8 cellular contexts compared by ENCODE assay signal in genomic region chr10:83991986-83992753, GRCh38.
A peak's percentile ranks its signal among the peaks of the same experiment; 100 is the strongest.
DNase-seq lines count a peak whose midpoint lies in the region; ATAC-seq, FAIRE-seq and TF ChIP-seq lines count a peak whose summit lies in the region.

No MANE protein-coding gene starts in this region.

- no peak for TF ChIP-seq POLR2A in K562 (conservative IDR thresholded peaks at IDR 0.05)

- H3K36me3 ChIP-seq in K562 (ENCODE audit: control insufficient read depth, insufficient read depth, low read length) (no peaks in the 10 kb centered on the region), small intestine (ENCODE audit: control insufficient read depth in 2 of 2, insufficient read depth in 2 of 2, low read length in 2 of 2) (no peaks in the 10 kb centered on the region)

- FAIRE-seq in K562 (lab: Jason Lieb, UNC) (peak; percentile 85), small intestine (lab: Jason Lieb, UNC) (no peak)

- BruUV-seq in K562 (replicated peaks; lab: Mats Ljungman, UMichigan), result no TSS peak

- H3K9ac ChIP-seq in K562 (ENCODE audit: insufficient read depth in 1 of 2, low read depth in 2 of 2, low read length in 2 of 2), result no peak overlapping the region

- peak; percentile 58 to 65 (median 61) for TF ChIP-seq CTCF in K562 (IDR thresholded peaks at IDR 0.05 in 2 of 3, conservative IDR thresholded peaks at IDR 0.05 in 1 of 3; ENCODE audit: insufficient read depth in 2 of 3, low read depth in 1 of 3, low read length in 3 of 3)

- no peaks in the 10 kb centered on the region for H3K27me3 ChIP-seq in K562 (ENCODE audit: control insufficient read depth in 2 of 2, insufficient read depth in 2 of 2, low read length in 2 of 2)
- H3K27me3 ChIP-seq in small intestine (ENCODE audit: control insufficient read depth in 2 of 2, insufficient read depth in 2 of 2, low read length in 2 of 2), result no peaks in the 10 kb centered on the region

- ATAC-seq in GM19372 (IDR thresholded peaks at IDR 0.05; ENCODE audit: low read depth, unreplicated experiment) (peak; percentile 49), K562 (peak; percentile 95), GM21447 (IDR thresholded peaks at IDR 0.05; ENCODE audit: unreplicated experiment) (no peak)

- H3K4me3 ChIP-seq in K562 (no peak overlapping the region), small intestine (ENCODE audit: low read depth in 1 of 2, low read length in 2 of 2) (no peak overlapping the region)

- WGBS in K562 (ENCODE audit: insufficient coverage, low coverage, missing lambda C conversion rate), result 2% methylated on average over 7 of the region's 7 CpGs
- WGBS in small intestine, 3 donors, result 50 to 53% (median 52%) methylated on average over 7 of the region's 7 CpGs

- peak; percentile 8 for DNase-seq in DMS 273 treated with DMSO at 0.1 percent for 48 hours (lab: John Stamatoyannopoulos, UW)
- peak; percentile 35 to 45 for DNase-seq in Kasumi-1 (lab: John Stamatoyannopoulos, UW)
- peak; percentile 44 to 60 (median 58) for DNase-seq in K562 (ENCODE audit: extremely low read depth in 1 of 4, low spot score in 3 of 4)
- DNase-seq in small intestine, result peak; percentile 31
- no peak for DNase-seq in HPDE6-E6E7 (ENCODE audit: extremely low spot score)
- no peak for DNase-seq in effector CD4-positive, alpha-beta T cell

- peak overlapping the region; percentile 27; the same call in 1 of the 2 replicates for H2AFZ ChIP-seq in K562 (ENCODE audit: low read depth, low read length)

- no peaks in the 10 kb centered on the region for H3K9me1 ChIP-seq in K562 (ENCODE audit: control insufficient read depth, insufficient read depth, low read length)

- H3K4me2 ChIP-seq in K562 (ENCODE audit: insufficient read depth, low read length), result no peak overlapping the region

- CTCF ChIA-PET in K562 (lab: Yijun Ruan, JAX; ENCODE audit: low intra/inter-chr PET ratio), result no interaction called here

- no peaks in the 10 kb centered on the region; a peak in 1 of 5 replicates for H3K4me1 ChIP-seq in K562 (replicated peaks in 1 of 2; ENCODE audit: control insufficient read depth in 2 of 2, insufficient read depth in 2 of 2, low read length in 2 of 2)
- H3K4me1 ChIP-seq in small intestine (ENCODE audit: control insufficient read depth in 2 of 2, insufficient read depth in 1 of 2, low read depth in 1 of 2, low read length in 1 of 2), result peaks cover 0 to 2% of the 10 kb centered on the region in 2 donors

- POLR2A ChIA-PET in K562 (lab: Yijun Ruan, JAX), result no interaction called here

- no peaks in the 10 kb centered on the region for H3K79me2 ChIP-seq in K562 (ENCODE audit: control insufficient read depth, insufficient read depth, low read length)

- H3K27ac ChIP-seq in K562 (ENCODE audit: extremely low read depth, low read depth, low read length) (no peak overlapping the region), small intestine (ENCODE audit: low read depth in 1 of 2, low read length in 1 of 2) (no peak overlapping the region)

- in situ Hi-C loops in K562 (cut with MboI), result no loop called here

- H4K20me1 ChIP-seq in K562 (replicated peaks; ENCODE audit: control insufficient read depth, insufficient read depth, low read length), result no peaks in the 10 kb centered on the region

- TF ChIP-seq RAD21 in K562 (CRISPR knock-in tag; conservative IDR thresholded peaks at IDR 0.05 in 1 of 2, IDR thresholded peaks at IDR 0.05 in 1 of 2), result peak in 1 of 2 experiments; percentile 51; a peak in 2 of 4 replicates

- intact Hi-C loops in K562 (cut with micrococcal nuclease), result no loop called here

- TF ChIP-seq EP300 in K562 (IDR thresholded peaks at IDR 0.05; ENCODE audit: low read length), result no peak

- H3K9me3 ChIP-seq in K562 (replicated peaks; ENCODE audit: control insufficient read depth, insufficient read depth, low read depth, low read length), result no peaks in the 10 kb centered on the region
- no peaks in the 10 kb centered on the region for H3K9me3 ChIP-seq in small intestine (ENCODE audit: control insufficient read depth, low read depth)

TF ChIP-seq in K562, 482 proteins besides CTCF, POLR2A, EP300 and RAD21 (continues in another document):
- TF ChIP-seq TEAD2 (tag; IDR thresholded peaks at IDR 0.05) (no peak), TSC22D4 (tag; IDR thresholded peaks at IDR 0.05) (no peak), PRDM10 (IDR thresholded peaks at IDR 0.05; ENCODE audit: partially characterized antibody) (no peak), CBFA2T3 (IDR thresholded peaks at IDR 0.05) (peak; percentile 24; the same call in 1 of the 2 replicates), CBFA2T2 (conservative IDR thresholded peaks at IDR 0.05) (no peak), NR3C1 (CRISPR knock-in tag; IDR thresholded peaks at IDR 0.05) (no peak), NFYB (IDR thresholded peaks at IDR 0.05; ENCODE audit: extremely low read depth, insufficient read length) (no peak), TCF3 (CRISPR knock-in tag; IDR thresholded peaks at IDR 0.05) (0 out of 2 replicates have a peak, but pooled peaks have one; percentile 6), HMG20B (CRISPR knock-in tag; IDR thresholded peaks at IDR 0.05) (no peak), KLF16 (IDR thresholded peaks at IDR 0.05) (peak; percentile 43; the same call in 1 of the 2 replicates), GABPA (tag; conservative IDR thresholded peaks at IDR 0.05; ENCODE audit: low read depth) (peak; percentile 68), SMC3 (conservative IDR thresholded peaks at IDR 0.05; ENCODE audit: insufficient read depth, low read depth, low read length) (0 out of 2 replicates have a peak, but pooled peaks have one; percentile 25)
- TF ChIP-seq, protein P1, sequence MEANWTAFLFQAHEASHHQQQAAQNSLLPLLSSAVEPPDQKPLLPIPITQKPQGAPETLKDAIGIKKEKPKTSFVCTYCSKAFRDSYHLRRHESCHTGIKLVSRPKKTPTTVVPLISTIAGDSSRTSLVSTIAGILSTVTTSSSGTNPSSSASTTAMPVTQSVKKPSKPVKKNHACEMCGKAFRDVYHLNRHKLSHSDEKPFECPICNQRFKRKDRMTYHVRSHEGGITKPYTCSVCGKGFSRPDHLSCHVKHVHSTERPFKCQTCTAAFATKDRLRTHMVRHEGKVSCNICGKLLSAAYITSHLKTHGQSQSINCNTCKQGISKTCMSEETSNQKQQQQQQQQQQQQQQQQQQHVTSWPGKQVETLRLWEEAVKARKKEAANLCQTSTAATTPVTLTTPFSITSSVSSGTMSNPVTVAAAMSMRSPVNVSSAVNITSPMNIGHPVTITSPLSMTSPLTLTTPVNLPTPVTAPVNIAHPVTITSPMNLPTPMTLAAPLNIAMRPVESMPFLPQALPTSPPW (CRISPR knock-in tag; IDR thresholded peaks at IDR 0.05), result peak; percentile 24; the same call in 1 of the 2 replicates
- TF ChIP-seq, protein P2, sequence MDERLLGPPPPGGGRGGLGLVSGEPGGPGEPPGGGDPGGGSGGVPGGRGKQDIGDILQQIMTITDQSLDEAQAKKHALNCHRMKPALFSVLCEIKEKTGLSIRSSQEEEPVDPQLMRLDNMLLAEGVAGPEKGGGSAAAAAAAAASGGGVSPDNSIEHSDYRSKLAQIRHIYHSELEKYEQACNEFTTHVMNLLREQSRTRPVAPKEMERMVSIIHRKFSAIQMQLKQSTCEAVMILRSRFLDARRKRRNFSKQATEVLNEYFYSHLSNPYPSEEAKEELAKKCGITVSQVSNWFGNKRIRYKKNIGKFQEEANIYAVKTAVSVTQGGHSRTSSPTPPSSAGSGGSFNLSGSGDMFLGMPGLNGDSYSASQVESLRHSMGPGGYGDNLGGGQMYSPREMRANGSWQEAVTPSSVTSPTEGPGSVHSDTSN (CRISPR knock-in tag; IDR thresholded peaks at IDR 0.05; ENCODE audit: low read depth), result no peak
- TF ChIP-seq, protein P2 (tag; conservative IDR thresholded peaks at IDR 0.05; ENCODE audit: low read depth), result 0 out of 2 replicates have a peak, but pooled peaks have one; percentile 28

Comparison
In these comparisons a context has a peak if more than half of its experiments do, and no peak if none do; other contexts are left out.
1. DNase-seq: peak in DMS 273 treated with DMSO at 0.1 percent for 48 hours (single experiment), Kasumi-1 (2 of 2), K562 (4 of 4) and small intestine (single experiment); none in HPDE6-E6E7 (single experiment) and effector CD4-positive, alpha-beta T cell (single experiment).